ENCODE assay signal across 14 cellular contexts in the genomic region with DNA sequence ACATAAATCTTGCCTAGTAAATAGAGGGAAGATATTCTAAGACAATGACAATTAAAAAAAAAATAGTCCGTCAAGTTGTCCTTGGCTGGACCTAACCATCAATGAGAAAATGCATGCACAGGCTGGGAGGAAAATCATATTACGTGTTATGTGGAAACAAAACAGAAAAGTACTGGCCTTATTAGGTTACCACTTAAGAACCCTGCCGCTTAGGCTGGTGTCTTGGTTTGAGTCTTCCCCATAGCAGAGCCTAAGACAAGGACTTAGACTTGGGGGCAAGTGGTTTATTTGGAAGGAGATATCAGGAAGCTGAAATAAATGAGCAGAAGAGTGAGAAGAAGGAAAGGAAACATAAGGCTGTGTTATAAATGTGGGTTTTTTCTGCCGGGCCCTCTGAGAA.
DNase-seq lines count a peak whose midpoint lies in the region; ATAC-seq and TF ChIP-seq lines count a peak whose summit lies in the region.
"Had no signal": no experiment of that assay in that cellular context is flagged by ENCODE, and none has a peak within 500 bp of the region (broad histone marks: within the 10 kb centered on the region; RNA-seq: fewer than 3 reads in every experiment).

No MANE protein-coding gene starts in this region.

- H3K9me3 Mint-ChIP-seq in activated T-cell treated with anti-CD3 and anti-CD28 coated beads, Interleukin-2, amount 50 U/mL, for 72 hours: no peaks in the 10 kb centered on the region

- H3K9ac ChIP-seq in OCI-LY3 (ENCODE audit: low read length): peak overlapping the region; percentile 96

- peak overlapping the region; percentile 87 for H3K4me2 ChIP-seq in OCI-LY3 (ENCODE audit: low read length)

- no peaks in the 10 kb centered on the region for H4K20me1 ChIP-seq in OCI-LY3 (ENCODE audit: insufficient read depth, low read length)

- no peak for TF ChIP-seq POLR2A in spleen (IDR thresholded peaks at IDR 0.05)

- intact Hi-C loops in spleen (cut with DNase I; ENCODE audit: low total_unique reads): loop anchor here (10.0 kb wide), 1 partner anchor 284 kb away; no protein-coding TSS in a partner anchor

- H3K36me3 ChIP-seq in OCI-LY3 (replicated peaks; ENCODE audit: low read depth, low read length) (peaks cover 4% of the 10 kb centered on the region), spleen (no peaks in the 10 kb centered on the region)
- H3K36me3 ChIP-seq: heart left ventricle had no signal

- H3K4me1 Mint-ChIP-seq in activated T-cell treated with anti-CD3 and anti-CD28 coated beads, Interleukin-2, amount 50 U/mL, for 72 hours (ENCODE audit: low read depth): peaks cover 83% of the 10 kb centered on the region

- no peak for DNase-seq in activated T-cell treated with anti-CD3 and anti-CD28 coated beads, Interleukin-2, amount 50 U/mL, for 72 hours
- DNase-seq in activated T-cell treated with anti-CD3 and anti-CD28 coated beads for 4 hours (no peak), spleen (no peak), NCI-H2081 (lab: John Stamatoyannopoulos, UW) (no peak), GOT3 (lab: John Stamatoyannopoulos, UW) (no peak)
- DNase-seq in activated effector memory CD4-positive, alpha-beta T cell treated with Interleukin-2 at 50 U/mL for 16 hours: no peak
- DNase-seq: amniotic stem cell; central memory CD4-positive, alpha-beta T cell; effector CD4-positive, alpha-beta T cell; heart left ventricle; islet precursor cell; Kasumi-1 had no signal

- H3K27ac ChIP-seq in OCI-LY3 (ENCODE audit: low read length) (peak overlapping the region; percentile 99), spleen (peak overlapping the region; percentile 30 to 82 (median 62))
- H3K27ac ChIP-seq: heart left ventricle had no signal

- peak overlapping the region; percentile 50 for H3K27ac Mint-ChIP-seq in activated T-cell treated with anti-CD3 and anti-CD28 coated beads, Interleukin-2, amount 50 U/mL, for 72 hours

- peaks cover 55% of the 10 kb centered on the region for H3K79me2 ChIP-seq in OCI-LY3 (ENCODE audit: low read length)

- H3K4me1 ChIP-seq in OCI-LY3 (ENCODE audit: low read length) (peaks cover 97% of the 10 kb centered on the region), spleen (peaks cover 13 to 49% (median 30%) of the 10 kb centered on the region in 6 donors)

- peaks cover 3 to 8% of the 10 kb centered on the region in 2 donors for H3K36me3 Mint-ChIP-seq in activated T-cell treated with anti-CD3 and anti-CD28 coated beads, Interleukin-2, amount 50 U/mL, for 72 hours (ENCODE audit: insufficient read depth in 2 of 2)

- H3K27me3 Mint-ChIP-seq in activated T-cell treated with anti-CD3 and anti-CD28 coated beads, Interleukin-2, amount 50 U/mL, for 72 hours (ENCODE audit: low read depth): no peaks in the 10 kb centered on the region

- H3K4me3 ChIP-seq in OCI-LY3 (ENCODE audit: low read length) (peak overlapping the region; percentile 63), spleen (no peak overlapping the region)
- H3K4me3 ChIP-seq: heart left ventricle had no signal

- ATAC-seq in activated T-cell treated with anti-CD3 and anti-CD28 coated beads, Interleukin-2, amount 50 U/mL, for 72 hours (replicated peaks in 1 of 2): no peak
- peak; percentile 12 for ATAC-seq in GM19463 (IDR thresholded peaks at IDR 0.05; ENCODE audit: unreplicated experiment)
- ATAC-seq: heart left ventricle had no signal

- WGBS in spleen, 5 donors: 64 to 72% (median 67%) methylated on average over 4 of the region's 4 CpGs

- TF ChIP-seq CTCF in OCI-LY3 (IDR thresholded peaks at IDR 0.05; ENCODE audit: low read depth, low read length) (no peak), spleen (IDR thresholded peaks at IDR 0.05 in 8 of 11, conservative IDR thresholded peaks at IDR 0.05 in 3 of 11) (no peak)

- no peaks in the 10 kb centered on the region for H3K9me3 ChIP-seq in OCI-LY3 (ENCODE audit: insufficient read depth, low read length)
- no peaks in the 10 kb centered on the region for H3K9me3 ChIP-seq in spleen
- H3K9me3 ChIP-seq: heart left ventricle had no signal

- no peak overlapping the region for H2AFZ ChIP-seq in OCI-LY3 (ENCODE audit: low read depth, low read length)

- H3K4me3 Mint-ChIP-seq in activated T-cell treated with anti-CD3 and anti-CD28 coated beads, Interleukin-2, amount 50 U/mL, for 72 hours: peak overlapping the region; percentile 46 to 83

- H3K27me3 ChIP-seq in OCI-LY3 (ENCODE audit: low read depth, low read length) (no peaks in the 10 kb centered on the region), spleen (replicated peaks in 1 of 7) (no peaks in the 10 kb centered on the region)
